Comparison of ENCODE assay signal across 1 cellular context in genomic region chr19:4542896-4543351, GRCh38.
TF ChIP-seq lines count a peak whose summit lies in the region.

No MANE protein-coding gene starts in this region.

TF ChIP-seq in liver, 16 proteins besides CTCF, POLR2A, EP300 and RAD21 (continued from another document):
- no peak for TF ChIP-seq ZBTB33 (IDR thresholded peaks at IDR 0.05)
- no peak for TF ChIP-seq GABPA (IDR thresholded peaks at IDR 0.05 in 1 of 2, conservative IDR thresholded peaks at IDR 0.05 in 1 of 2)
- no peak for TF ChIP-seq SP1 (IDR thresholded peaks at IDR 0.05)
- no peak for TF ChIP-seq HNF4A (conservative IDR thresholded peaks at IDR 0.05)
- no peak for TF ChIP-seq REST (IDR thresholded peaks at IDR 0.05)
- TF ChIP-seq ATF3 (IDR thresholded peaks at IDR 0.05), result no peak
